ENCODE assay signal across 9 cellular contexts in genomic region chr11:12581923-12582322, GRCh38.
DNase-seq lines count a peak whose midpoint lies in the region; ATAC-seq and TF ChIP-seq lines count a peak whose summit lies in the region.
"Had no signal": no experiment of that assay in that cellular context is flagged by ENCODE, and none has a peak within 500 bp of the region (broad histone marks: within the 10 kb centered on the region; RNA-seq: fewer than 3 reads in every experiment).

No MANE protein-coding gene starts in this region.

- DNase-seq in COLO668 (lab: John Stamatoyannopoulos, UW; ENCODE audit: unreplicated experiment), result peak; percentile 33
- DNase-seq in HT1080 (ENCODE audit: low read depth), result peak; percentile 92
- no peak for DNase-seq in WTC11 (ENCODE audit: low spot score)
- peak; percentile 99 for DNase-seq in kidney tubule cell (ENCODE audit: low spot score)
- no peak for DNase-seq in germinal center (ENCODE audit: low spot score)
- DNase-seq in globus pallidus (ENCODE audit: low spot score), result no peak
- no peak for DNase-seq in body of pancreas

- no peaks in the 10 kb centered on the region for H3K27me3 ChIP-seq in body of pancreas

- no peaks in the 10 kb centered on the region for H3K36me3 Mint-ChIP-seq in WTC11

- POLR2A ChIA-PET in WTC11 (lab: Charles Lee), result no interaction called here

- H3K36me3 ChIP-seq in body of pancreas (replicated peaks in 1 of 2; ENCODE audit: insufficient read depth in 1 of 2, low read depth in 2 of 2), result no peaks in the 10 kb centered on the region

- H3K4me1 Mint-ChIP-seq in WTC11, result peaks cover 21% of the 10 kb centered on the region

- H3K27me3 Mint-ChIP-seq in WTC11 (ENCODE audit: low read depth), result no peaks in the 10 kb centered on the region

- CTCF ChIA-PET in WTC11 (lab: Charles Lee), result no interaction called here

- ATAC-seq in WTC11 (peak; percentile 84), body of pancreas (no peak), HG03520 (IDR thresholded peaks at IDR 0.05; ENCODE audit: unreplicated experiment) (no peak)

- TF ChIP-seq POLR2A in body of pancreas (IDR thresholded peaks at IDR 0.05), result no peak

- H3K4me3 Mint-ChIP-seq in WTC11, result no peak overlapping the region

- H3K27ac ChIP-seq in body of pancreas, result no peak overlapping the region
- H3K27ac ChIP-seq: parathyroid adenoma had no signal

- H3K27ac Mint-ChIP-seq in WTC11, result no peak overlapping the region

- H3K9me3 ChIP-seq in body of pancreas, result no peaks in the 10 kb centered on the region

- intact Hi-C loops in body of pancreas (cut with DNase I), result no loop called here

- H3K4me1 ChIP-seq in body of pancreas, result peaks cover 4% of the 10 kb centered on the region
- H3K4me1 ChIP-seq: parathyroid adenoma had no signal

- no peak for TF ChIP-seq CTCF in WTC11 (IDR thresholded peaks at IDR 0.05)
- no peak for TF ChIP-seq CTCF in body of pancreas (IDR thresholded peaks at IDR 0.05)

- no peak overlapping the region for H3K4me3 ChIP-seq in body of pancreas

- 79 to 82% methylated on average over 1 of the region's 1 CpG for WGBS in body of pancreas, 2 donors

- H3K9me3 Mint-ChIP-seq in WTC11, result peaks cover 4% of the 10 kb centered on the region; the same call in 1 of the 2 replicates

TF ChIP-seq in WTC11, 78 proteins besides CTCF, POLR2A, EP300 and RAD21:
- TF ChIP-seq, protein P1, sequence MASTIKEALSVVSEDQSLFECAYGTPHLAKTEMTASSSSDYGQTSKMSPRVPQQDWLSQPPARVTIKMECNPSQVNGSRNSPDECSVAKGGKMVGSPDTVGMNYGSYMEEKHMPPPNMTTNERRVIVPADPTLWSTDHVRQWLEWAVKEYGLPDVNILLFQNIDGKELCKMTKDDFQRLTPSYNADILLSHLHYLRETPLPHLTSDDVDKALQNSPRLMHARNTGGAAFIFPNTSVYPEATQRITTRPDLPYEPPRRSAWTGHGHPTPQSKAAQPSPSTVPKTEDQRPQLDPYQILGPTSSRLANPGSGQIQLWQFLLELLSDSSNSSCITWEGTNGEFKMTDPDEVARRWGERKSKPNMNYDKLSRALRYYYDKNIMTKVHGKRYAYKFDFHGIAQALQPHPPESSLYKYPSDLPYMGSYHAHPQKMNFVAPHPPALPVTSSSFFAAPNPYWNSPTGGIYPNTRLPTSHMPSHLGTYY (CRISPR knock-in tag; IDR thresholded peaks at IDR 0.05), result no peak
- TF ChIP-seq, protein P2, sequence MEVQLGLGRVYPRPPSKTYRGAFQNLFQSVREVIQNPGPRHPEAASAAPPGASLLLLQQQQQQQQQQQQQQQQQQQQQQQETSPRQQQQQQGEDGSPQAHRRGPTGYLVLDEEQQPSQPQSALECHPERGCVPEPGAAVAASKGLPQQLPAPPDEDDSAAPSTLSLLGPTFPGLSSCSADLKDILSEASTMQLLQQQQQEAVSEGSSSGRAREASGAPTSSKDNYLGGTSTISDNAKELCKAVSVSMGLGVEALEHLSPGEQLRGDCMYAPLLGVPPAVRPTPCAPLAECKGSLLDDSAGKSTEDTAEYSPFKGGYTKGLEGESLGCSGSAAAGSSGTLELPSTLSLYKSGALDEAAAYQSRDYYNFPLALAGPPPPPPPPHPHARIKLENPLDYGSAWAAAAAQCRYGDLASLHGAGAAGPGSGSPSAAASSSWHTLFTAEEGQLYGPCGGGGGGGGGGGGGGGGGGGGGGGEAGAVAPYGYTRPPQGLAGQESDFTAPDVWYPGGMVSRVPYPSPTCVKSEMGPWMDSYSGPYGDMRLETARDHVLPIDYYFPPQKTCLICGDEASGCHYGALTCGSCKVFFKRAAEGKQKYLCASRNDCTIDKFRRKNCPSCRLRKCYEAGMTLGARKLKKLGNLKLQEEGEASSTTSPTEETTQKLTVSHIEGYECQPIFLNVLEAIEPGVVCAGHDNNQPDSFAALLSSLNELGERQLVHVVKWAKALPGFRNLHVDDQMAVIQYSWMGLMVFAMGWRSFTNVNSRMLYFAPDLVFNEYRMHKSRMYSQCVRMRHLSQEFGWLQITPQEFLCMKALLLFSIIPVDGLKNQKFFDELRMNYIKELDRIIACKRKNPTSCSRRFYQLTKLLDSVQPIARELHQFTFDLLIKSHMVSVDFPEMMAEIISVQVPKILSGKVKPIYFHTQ (CRISPR knock-in tag; IDR thresholded peaks at IDR 0.05), result no peak
- TF ChIP-seq SP1 (CRISPR knock-in tag; conservative IDR thresholded peaks at IDR 0.05), result no peak
- no peak for TF ChIP-seq NR2C2 (CRISPR knock-in tag; IDR thresholded peaks at IDR 0.05)
- TF ChIP-seq ZNF121 (CRISPR knock-in tag; IDR thresholded peaks at IDR 0.05), result no peak
- no peak for TF ChIP-seq ZMAT4 (CRISPR knock-in tag; IDR thresholded peaks at IDR 0.05)
- no peak for TF ChIP-seq JAZF1 (CRISPR knock-in tag; IDR thresholded peaks at IDR 0.05)
- no peak for TF ChIP-seq RORB (CRISPR knock-in tag; IDR thresholded peaks at IDR 0.05)
- no peak for TF ChIP-seq CREB1 (CRISPR knock-in tag; IDR thresholded peaks at IDR 0.05)

Comparison
In these comparisons a context has a peak if more than half of its experiments do, and no peak if none do; other contexts are left out.
1. DNase-seq: peak in COLO668 (single experiment), HT1080 (single experiment) and kidney tubule cell (single experiment); none in WTC11 (single experiment), germinal center (single experiment), globus pallidus (single experiment) and body of pancreas (0 of 4).